In the genomic region with DNA sequence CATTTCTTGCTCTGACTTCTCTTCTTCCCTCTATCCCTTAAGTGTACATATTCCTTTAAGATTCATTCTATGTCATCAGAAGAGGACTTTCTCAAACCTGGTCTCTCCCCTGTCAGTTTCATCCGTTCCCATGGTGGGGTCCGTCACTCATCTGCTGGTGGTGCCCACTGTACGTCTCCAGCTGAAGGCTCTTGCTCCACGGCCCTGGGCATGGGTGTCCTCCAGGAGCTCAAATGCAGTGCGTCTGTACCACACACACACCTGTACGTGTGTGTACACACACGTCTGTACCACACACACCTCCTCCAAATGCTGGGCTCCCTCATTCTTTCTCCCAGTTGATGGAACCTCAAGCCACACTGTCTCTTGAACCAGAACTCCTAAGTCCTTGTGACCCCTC, we compare ENCODE assay signal across 21 cellular contexts.
DNase-seq lines count a peak whose midpoint lies in the region; ATAC-seq and TF ChIP-seq lines count a peak whose summit lies in the region.
"Had no signal": no experiment of that assay in that cellular context is flagged by ENCODE, and none has a peak within 500 bp of the region (broad histone marks: within the 10 kb centered on the region; RNA-seq: fewer than 3 reads in every experiment).

No MANE protein-coding gene starts in this region.

- H3K79me2 ChIP-seq in parathyroid adenoma: peaks cover 4% of the 10 kb centered on the region

- TF ChIP-seq POLR2A in esophagus muscularis mucosa (IDR thresholded peaks at IDR 0.05; ENCODE audit: low read depth): no peak

- 94% methylated on average over 7 of the region's 7 CpGs for whole genome bisulfite sequencing in esophagus muscularis mucosa

- no peak overlapping the region for H3K27ac Mint-ChIP-seq in activated CD8-positive, alpha-beta T cell treated with anti-CD3 and anti-CD28 coated beads, Interleukin-2, amount 10 ng/mL, durations not matched to agents 7 days and 5 days
- H3K27ac Mint-ChIP-seq: CD8-positive, alpha-beta T cell had no signal

- no peak overlapping the region for H3K4me2 ChIP-seq in parathyroid adenoma (ENCODE audit: low read length)
- H3K4me2 ChIP-seq: A549, BLaER1 had no signal

- no peak overlapping the region for H2AFZ ChIP-seq in parathyroid adenoma
- H2AFZ ChIP-seq: GM23248 had no signal

- CTCF ChIA-PET in activated CD8-positive, alpha-beta T cell treated with anti-CD3 and anti-CD28 coated beads, Interleukin-2, amount 10 ng/mL, durations not matched to agents 7 days and 5 days (lab: Charles Lee): no interaction called here

- H3K4me3 ChIP-seq in esophagus muscularis mucosa: no peak overlapping the region
- H3K4me3 ChIP-seq in parathyroid adenoma (ENCODE audit: low read depth, low read length): no peak overlapping the region
- H3K4me3 ChIP-seq in stomach smooth muscle (ENCODE audit: low read length in 2 of 2): no peak overlapping the region
- H3K4me3 ChIP-seq: A549, BLaER1, GM23248 had no signal

- no peak for TF ChIP-seq CTCF in C4-2B (conservative IDR thresholded peaks at IDR 0.05)
- TF ChIP-seq CTCF in esophagus muscularis mucosa (IDR thresholded peaks at IDR 0.05): no peak
- no peak for TF ChIP-seq CTCF in parathyroid adenoma (IDR thresholded peaks at IDR 0.05)

- DNase-seq in esophagus muscularis mucosa (ENCODE audit: extremely low spot score): no peak
- DNase-seq in HPDE6-E6E7 (ENCODE audit: extremely low spot score): no peak
- DNase-seq in OCI-M1 (lab: John Stamatoyannopoulos, UW): no peak
- no peak for DNase-seq in iPS-NIHi7 (ENCODE audit: extremely low spot score)
- no peak for DNase-seq in activated CD8-positive, alpha-beta T cell treated with anti-CD3 and anti-CD28 coated beads, Interleukin-2, amount 10 ng/mL, durations not matched to agents 7 days and 5 days
- DNase-seq: Calu3; CD8-positive, alpha-beta T cell; GF-D8; GM23248; KBM-7; NCI-H1105 treated with DMSO at 0.1 percent for 48 hours; NCI-H1694; NCI-H748 treated with DMSO at 0.1 percent for 48 hours; SHP77 treated with DMSO at 0.1 percent for 48 hours had no signal

- no peak overlapping the region for H3K9ac ChIP-seq in parathyroid adenoma
- H3K9ac ChIP-seq in stomach smooth muscle (ENCODE audit: low read length in 2 of 2): no peak overlapping the region
- H3K9ac ChIP-seq: BLaER1, GM23248 had no signal

- POLR2A ChIA-PET in activated CD8-positive, alpha-beta T cell treated with anti-CD3 and anti-CD28 coated beads, Interleukin-2, amount 10 ng/mL, durations not matched to agents 7 days and 5 days (lab: Charles Lee): no interaction called here

- H3K27me3 ChIP-seq in esophagus muscularis mucosa (no peaks in the 10 kb centered on the region), parathyroid adenoma (ENCODE audit: control insufficient read depth, insufficient read depth, low read length) (no peaks in the 10 kb centered on the region), stomach smooth muscle (ENCODE audit: control insufficient read depth in 1 of 2, insufficient read depth in 2 of 2, low read length in 2 of 2) (no peaks in the 10 kb centered on the region)
- H3K27me3 ChIP-seq: BLaER1 had no signal

- no peak for ATAC-seq in activated CD8-positive, alpha-beta T cell treated with anti-CD3 and anti-CD28 coated beads, Interleukin-2, amount 10 ng/mL, durations not matched to agents 7 days and 5 days
- ATAC-seq: A549; CD8-positive, alpha-beta T cell; HCT116; HepG2 had no signal

- H3K27ac ChIP-seq in C4-2B (peak overlapping the region; percentile 87), esophagus muscularis mucosa (replicated peaks in 1 of 4) (peak overlapping the region; percentile 8 to 85 (median 84)), parathyroid adenoma (peak overlapping the region; percentile 40), stomach smooth muscle (ENCODE audit: low read length) (peak overlapping the region; percentile 60)
- H3K27ac ChIP-seq: A549, BLaER1, GM23248 had no signal

- TF ChIP-seq EP300 in esophagus muscularis mucosa (IDR thresholded peaks at IDR 0.05): no peak

- no peaks in the 10 kb centered on the region for H3K4me1 Mint-ChIP-seq in activated CD8-positive, alpha-beta T cell treated with anti-CD3 and anti-CD28 coated beads, Interleukin-2, amount 10 ng/mL, durations not matched to agents 7 days and 5 days (ENCODE audit: low read depth)

- H3K9me3 Mint-ChIP-seq in activated CD8-positive, alpha-beta T cell treated with anti-CD3 and anti-CD28 coated beads, Interleukin-2, amount 10 ng/mL, durations not matched to agents 7 days and 5 days (ENCODE audit: insufficient read depth): no peaks in the 10 kb centered on the region
- H3K9me3 Mint-ChIP-seq: CD8-positive, alpha-beta T cell had no signal

- no peak overlapping the region for H3K4me3 Mint-ChIP-seq in activated CD8-positive, alpha-beta T cell treated with anti-CD3 and anti-CD28 coated beads, Interleukin-2, amount 10 ng/mL, durations not matched to agents 7 days and 5 days
- H3K4me3 Mint-ChIP-seq: CD8-positive, alpha-beta T cell had no signal

- H3K27me3 Mint-ChIP-seq in activated CD8-positive, alpha-beta T cell treated with anti-CD3 and anti-CD28 coated beads, Interleukin-2, amount 10 ng/mL, durations not matched to agents 7 days and 5 days (ENCODE audit: low read depth): no peaks in the 10 kb centered on the region

- H3K4me1 ChIP-seq in esophagus muscularis mucosa (peaks cover 6 to 45% (median 42%) of the 10 kb centered on the region in 4 donors), parathyroid adenoma (peaks cover 4% of the 10 kb centered on the region), stomach smooth muscle (ENCODE audit: control insufficient read depth, insufficient read depth, low read length) (peaks cover 10% of the 10 kb centered on the region)

- intact Hi-C loops in esophagus muscularis mucosa (cut with DNase I): no loop called here

- H3K36me3 ChIP-seq in esophagus muscularis mucosa (peaks cover 0 to 3% (median 0%) of the 10 kb centered on the region in 4 donors), parathyroid adenoma (ENCODE audit: control insufficient read depth, insufficient read depth, low read length) (no peaks in the 10 kb centered on the region), stomach smooth muscle (ENCODE audit: control insufficient read depth in 2 of 2, insufficient read depth in 2 of 2, low read length in 2 of 2) (no peaks in the 10 kb centered on the region)

- no peaks in the 10 kb centered on the region for H3K9me3 ChIP-seq in esophagus muscularis mucosa
- no peaks in the 10 kb centered on the region for H3K9me3 ChIP-seq in parathyroid adenoma (ENCODE audit: control insufficient read depth, low read length)
- no peaks in the 10 kb centered on the region for H3K9me3 ChIP-seq in stomach smooth muscle (ENCODE audit: control insufficient read depth in 2 of 2, low read length in 2 of 2)
- H3K9me3 ChIP-seq: A549, BLaER1 had no signal

- no peaks in the 10 kb centered on the region for H3K36me3 Mint-ChIP-seq in activated CD8-positive, alpha-beta T cell treated with anti-CD3 and anti-CD28 coated beads, Interleukin-2, amount 10 ng/mL, durations not matched to agents 7 days and 5 days (ENCODE audit: low read depth)
- H3K36me3 Mint-ChIP-seq: CD8-positive, alpha-beta T cell had no signal
